ENCODE assay signal across 21 cellular contexts in genomic region chr1:199735660-199736059, GRCh38.
DNase-seq lines count a peak whose midpoint lies in the region; ATAC-seq, FAIRE-seq and TF ChIP-seq lines count a peak whose summit lies in the region.
"Had no signal": no experiment of that assay in that cellular context is flagged by ENCODE, and none has a peak within 500 bp of the region (broad histone marks: within the 10 kb centered on the region; RNA-seq: fewer than 3 reads in every experiment).

No MANE protein-coding gene starts in this region.

- no peak overlapping the region for H3K4me3 ChIP-seq in right lobe of liver
- H3K4me3 ChIP-seq in HepG2 (replicated peaks in 1 of 3; ENCODE audit: insufficient read depth in 1 of 3, low read depth in 2 of 3, low read length in 3 of 3): no peak overlapping the region
- no peak overlapping the region for H3K4me3 ChIP-seq in WERI-Rb-1 (ENCODE audit: low read depth, low read length)
- H3K4me3 ChIP-seq: K562, PC-9, SJCRH30 had no signal

- no peak for FAIRE-seq in HepG2 (lab: Jason Lieb, UNC)
- FAIRE-seq: GM12891, HTR-8/SVneo, K562 had no signal

- POLR2A ChIA-PET in HepG2 (lab: Yijun Ruan, JAX): no interaction called here

- H3K4me2 ChIP-seq in HepG2 (ENCODE audit: low read depth, low read length): no peak overlapping the region
- H3K4me2 ChIP-seq: PC-9 had no signal

- H3K27me3 ChIP-seq in right lobe of liver (no peaks in the 10 kb centered on the region), HepG2 (ENCODE audit: control insufficient read depth in 1 of 2, insufficient read depth in 2 of 2, low read length in 2 of 2) (no peaks in the 10 kb centered on the region), WERI-Rb-1 (ENCODE audit: insufficient read depth, low read depth, severe bottlenecking) (no peaks in the 10 kb centered on the region)
- H3K27me3 ChIP-seq: SJCRH30 had no signal

- no peak overlapping the region for H2AFZ ChIP-seq in HepG2 (ENCODE audit: low read length)
- H2AFZ ChIP-seq: PC-9 had no signal

- no peak overlapping the region for H3K4me3 Mint-ChIP-seq in activated CD4-positive, alpha-beta T cell treated with anti-CD3 and anti-CD28 coated beads, Interleukin-2, amount 10 ng/mL, durations not matched to agents 24 days and 14 days

- H3K9ac ChIP-seq in HepG2 (ENCODE audit: insufficient read depth, low read depth, low read length): no peak overlapping the region

- ATAC-seq in right lobe of liver: peak; percentile 28 to 62 (median 36)
- ATAC-seq in HepG2: no peak
- ATAC-seq in GM18861 (IDR thresholded peaks at IDR 0.05; ENCODE audit: unreplicated experiment): no peak
- ATAC-seq: K562 had no signal

- in situ Hi-C loops in HepG2 (cut with HindIII; ENCODE audit: extremely low pct_ligation_motif_present, low pct_unique_long_range_greater_than_20kb): no loop called here

- H3K79me2 ChIP-seq in HepG2 (ENCODE audit: insufficient read depth, low read length): no peaks in the 10 kb centered on the region

- H3K27ac ChIP-seq in right lobe of liver (no peak overlapping the region), HepG2 (ENCODE audit: extremely low read length, insufficient read depth, low read length) (no peak overlapping the region), WERI-Rb-1 (no peak overlapping the region)
- H3K27ac ChIP-seq: HL-60, PC-9, SJCRH30 had no signal

- H4K20me1 ChIP-seq in HepG2 (ENCODE audit: insufficient read depth, low read length): no peaks in the 10 kb centered on the region

- 54% methylated on average over 6 of the region's 6 CpGs for WGBS in right lobe of liver (ENCODE audit: insufficient coverage, low coverage, low lambda C conversion rate, missing lambda C conversion rate)
- WGBS in HepG2 (ENCODE audit: low lambda C conversion rate): 9% methylated on average over 6 of the region's 6 CpGs

- BruUV-seq in HepG2 (replicated peaks; lab: Mats Ljungman, UMichigan): no TSS peak

- H3K27ac Mint-ChIP-seq in activated CD4-positive, alpha-beta T cell treated with anti-CD3 and anti-CD28 coated beads, Interleukin-2, amount 10 ng/mL, durations not matched to agents 24 days and 14 days: no peak overlapping the region

- H3K9me3 ChIP-seq in right lobe of liver (no peaks in the 10 kb centered on the region), HepG2 (ENCODE audit: low read length) (no peaks in the 10 kb centered on the region), WERI-Rb-1 (ENCODE audit: severe bottlenecking) (no peaks in the 10 kb centered on the region)
- H3K9me3 ChIP-seq: SJCRH30 had no signal

- intact Hi-C loops in right lobe of liver (cut with DNase I) (no loop called here), HepG2 (cut with micrococcal nuclease; ENCODE audit: unreplicated experiment) (no loop called here)
- intact Hi-C loops in activated CD4-positive, alpha-beta T cell treated with anti-CD3 and anti-CD28 coated beads, Interleukin-2, amount 10 ng/mL, durations not matched to agents 24 days and 14 days (cut with micrococcal nuclease): no loop called here

- TF ChIP-seq EP300 in HepG2 (IDR thresholded peaks at IDR 0.05; ENCODE audit: low read depth in 2 of 2, low read length in 2 of 2) (no peak), HepG2 (CRISPR knock-in tag; IDR thresholded peaks at IDR 0.05; ENCODE audit: borderline replicate concordance) (no peak)

- peaks cover 1% of the 10 kb centered on the region for H3K27me3 Mint-ChIP-seq in activated CD4-positive, alpha-beta T cell treated with anti-CD3 and anti-CD28 coated beads, Interleukin-2, amount 10 ng/mL, durations not matched to agents 24 days and 14 days

- CTCF ChIA-PET in HepG2 (lab: Yijun Ruan, JAX; ENCODE audit: low intra/inter-chr PET ratio, low total read pairs): no interaction called here

- no peak for TF ChIP-seq RAD21 in HepG2 (CRISPR knock-in tag; IDR thresholded peaks at IDR 0.05)

- no peaks in the 10 kb centered on the region for H3K36me3 ChIP-seq in right lobe of liver
- H3K36me3 ChIP-seq in HepG2 (replicated peaks in 1 of 2; ENCODE audit: control insufficient read depth in 1 of 2, insufficient read depth in 2 of 2, low read length in 2 of 2): no peaks in the 10 kb centered on the region
- H3K36me3 ChIP-seq in WERI-Rb-1: no peaks in the 10 kb centered on the region
- H3K36me3 ChIP-seq: SJCRH30 had no signal

- TF ChIP-seq POLR2A in right lobe of liver (IDR thresholded peaks at IDR 0.05) (no peak), HepG2 (IDR thresholded peaks at IDR 0.05; ENCODE audit: insufficient read depth in 1 of 2, low read depth in 2 of 2, low read length in 2 of 2) (no peak)

- DNase-seq in right lobe of liver (no peak), HepG2 (ENCODE audit: low spot score) (no peak), WERI-Rb-1 (peak; percentile 65), islet precursor cell (peak; percentile 55), epidermal melanocyte (ENCODE audit: insufficient read length, low spot score) (no peak)
- no peak for DNase-seq in activated CD4-positive, alpha-beta T cell treated with anti-CD3 and anti-CD28 coated beads, Interleukin-2, amount 10 ng/mL, durations not matched to agents 24 days and 14 days
- no peak for DNase-seq in stimulated activated CD4-positive, alpha-beta T cell treated with anti-CD3 and anti-CD28 coated beads, Interleukin-15, amount 100 ng/mL, for 24 hours
- DNase-seq: 8988T, GF-D8, HCEC 1CT, NCI-H1417, NCI-H187 treated with DMSO at 0.1 percent for 48 hours, NCI-H446, NCI-H69, PC-9, SJCRH30 had no signal

- H3K4me1 Mint-ChIP-seq in activated CD4-positive, alpha-beta T cell treated with anti-CD3 and anti-CD28 coated beads, Interleukin-2, amount 10 ng/mL, durations not matched to agents 24 days and 14 days: no peaks in the 10 kb centered on the region

- H3K36me3 Mint-ChIP-seq in activated CD4-positive, alpha-beta T cell treated with anti-CD3 and anti-CD28 coated beads, Interleukin-2, amount 10 ng/mL, durations not matched to agents 24 days and 14 days (ENCODE audit: low read depth): no peaks in the 10 kb centered on the region

- TF ChIP-seq CTCF in right lobe of liver (IDR thresholded peaks at IDR 0.05): no peak
- no peak for TF ChIP-seq CTCF in HepG2 (CRISPR knock-in tag; IDR thresholded peaks at IDR 0.05)
- TF ChIP-seq CTCF in WERI-Rb-1 (IDR thresholded peaks at IDR 0.05; ENCODE audit: low read depth, low read length): no peak

- no peaks in the 10 kb centered on the region for H3K9me3 Mint-ChIP-seq in activated CD4-positive, alpha-beta T cell treated with anti-CD3 and anti-CD28 coated beads, Interleukin-2, amount 10 ng/mL, durations not matched to agents 24 days and 14 days

- H3K4me1 ChIP-seq in right lobe of liver (no peaks in the 10 kb centered on the region), HepG2 (ENCODE audit: insufficient read depth, low read length) (no peaks in the 10 kb centered on the region)
- H3K4me1 ChIP-seq: SJCRH30 had no signal

TF ChIP-seq in HepG2, 621 proteins besides CTCF, POLR2A, EP300 and RAD21 (continues in another document):
- no peak for TF ChIP-seq RORA (CRISPR knock-in tag; IDR thresholded peaks at IDR 0.05)
- TF ChIP-seq ZNF543 (CRISPR knock-in tag; IDR thresholded peaks at IDR 0.05): no peak
- TF ChIP-seq, protein P1, sequence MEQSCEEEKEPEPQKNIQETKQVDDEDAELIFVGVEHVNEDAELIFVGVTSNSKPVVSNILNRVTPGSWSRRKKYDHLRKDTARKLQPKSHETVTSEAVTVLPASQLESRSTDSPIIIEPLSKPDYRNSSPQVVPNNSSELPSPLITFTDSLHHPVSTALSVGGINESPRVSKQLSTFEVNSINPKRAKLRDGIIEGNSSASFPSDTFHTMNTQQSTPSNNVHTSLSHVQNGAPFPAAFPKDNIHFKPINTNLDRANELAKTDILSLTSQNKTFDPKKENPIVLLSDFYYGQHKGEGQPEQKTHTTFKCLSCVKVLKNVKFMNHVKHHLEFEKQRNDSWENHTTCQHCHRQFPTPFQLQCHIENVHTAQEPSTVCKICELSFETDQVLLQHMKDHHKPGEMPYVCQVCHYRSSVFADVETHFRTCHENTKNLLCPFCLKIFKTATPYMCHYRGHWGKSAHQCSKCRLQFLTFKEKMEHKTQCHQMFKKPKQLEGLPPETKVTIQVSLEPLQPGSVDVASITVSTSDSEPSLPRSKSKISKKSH (CRISPR knock-in tag; IDR thresholded peaks at IDR 0.05; ENCODE audit: borderline replicate concordance): no peak
- no peak for TF ChIP-seq RFX3 (CRISPR knock-in tag; IDR thresholded peaks at IDR 0.05)
- TF ChIP-seq, protein P2, sequence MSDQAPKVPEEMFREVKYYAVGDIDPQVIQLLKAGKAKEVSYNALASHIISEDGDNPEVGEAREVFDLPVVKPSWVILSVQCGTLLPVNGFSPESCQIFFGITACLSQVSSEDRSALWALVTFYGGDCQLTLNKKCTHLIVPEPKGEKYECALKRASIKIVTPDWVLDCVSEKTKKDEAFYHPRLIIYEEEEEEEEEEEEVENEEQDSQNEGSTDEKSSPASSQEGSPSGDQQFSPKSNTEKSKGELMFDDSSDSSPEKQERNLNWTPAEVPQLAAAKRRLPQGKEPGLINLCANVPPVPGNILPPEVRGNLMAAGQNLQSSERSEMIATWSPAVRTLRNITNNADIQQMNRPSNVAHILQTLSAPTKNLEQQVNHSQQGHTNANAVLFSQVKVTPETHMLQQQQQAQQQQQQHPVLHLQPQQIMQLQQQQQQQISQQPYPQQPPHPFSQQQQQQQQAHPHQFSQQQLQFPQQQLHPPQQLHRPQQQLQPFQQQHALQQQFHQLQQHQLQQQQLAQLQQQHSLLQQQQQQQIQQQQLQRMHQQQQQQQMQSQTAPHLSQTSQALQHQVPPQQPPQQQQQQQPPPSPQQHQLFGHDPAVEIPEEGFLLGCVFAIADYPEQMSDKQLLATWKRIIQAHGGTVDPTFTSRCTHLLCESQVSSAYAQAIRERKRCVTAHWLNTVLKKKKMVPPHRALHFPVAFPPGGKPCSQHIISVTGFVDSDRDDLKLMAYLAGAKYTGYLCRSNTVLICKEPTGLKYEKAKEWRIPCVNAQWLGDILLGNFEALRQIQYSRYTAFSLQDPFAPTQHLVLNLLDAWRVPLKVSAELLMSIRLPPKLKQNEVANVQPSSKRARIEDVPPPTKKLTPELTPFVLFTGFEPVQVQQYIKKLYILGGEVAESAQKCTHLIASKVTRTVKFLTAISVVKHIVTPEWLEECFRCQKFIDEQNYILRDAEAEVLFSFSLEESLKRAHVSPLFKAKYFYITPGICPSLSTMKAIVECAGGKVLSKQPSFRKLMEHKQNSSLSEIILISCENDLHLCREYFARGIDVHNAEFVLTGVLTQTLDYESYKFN (CRISPR knock-in tag; conservative IDR thresholded peaks at IDR 0.05): no peak
- no peak for TF ChIP-seq ZNF709 (CRISPR knock-in tag; IDR thresholded peaks at IDR 0.05)
- TF ChIP-seq ARID2 (CRISPR knock-in tag; IDR thresholded peaks at IDR 0.05; ENCODE audit: borderline replicate concordance): no peak
- TF ChIP-seq EHMT2 (IDR thresholded peaks at IDR 0.05; ENCODE audit: borderline replicate concordance, low read depth, low read length): no peak
- no peak for TF ChIP-seq SIX1 (CRISPR knock-in tag; IDR thresholded peaks at IDR 0.05; ENCODE audit: borderline replicate concordance)
- TF ChIP-seq DRAP1 (CRISPR knock-in tag; IDR thresholded peaks at IDR 0.05): no peak

Comparison
In these comparisons a context has a peak if more than half of its experiments do, and no peak if none do; other contexts are left out.
1. ATAC-seq: peak in right lobe of liver (4 of 4); none in HepG2 (single experiment) and GM18861 (single experiment).
2. DNase-seq: peak in WERI-Rb-1 (single experiment) and islet precursor cell (single experiment); none in right lobe of liver (0 of 3), HepG2 (single experiment), activated CD4-positive, alpha-beta T cell treated with anti-CD3 and anti-CD28 coated beads, Interleukin-2, amount 10 ng/mL, durations not matched to agents 24 days and 14 days (single experiment), stimulated activated CD4-positive, alpha-beta T cell treated with anti-CD3 and anti-CD28 coated beads, Interleukin-15, amount 100 ng/mL, for 24 hours (single experiment) and epidermal melanocyte (single experiment).